ENCODE assay signal across 13 cellular contexts in genomic region chr1:151579436-151580225, GRCh38. TPM values are rescaled to one million over a fixed set of nuclear protein-coding genes. Genes with fewer than 3 reads are reported as not detected.
A peak's percentile ranks its signal among the peaks of the same experiment; 100 is the strongest.
DNase-seq lines count a peak whose midpoint lies in the region; ATAC-seq and TF ChIP-seq lines count a peak whose summit lies in the region.
"Had no signal": no experiment of that assay in that cellular context is flagged by ENCODE, and none has a peak within 500 bp of the region (broad histone marks: within the 10 kb centered on the region; RNA-seq: fewer than 3 reads in every experiment).

No MANE protein-coding gene starts in this region.

- POLR2A ChIA-PET in CD8-positive, alpha-beta T cell (lab: Charles Lee) = no interaction called here

- intact Hi-C loops in right lobe of liver (cut with DNase I) = loop anchor here in 1 of 2 donors (10.0 kb wide), 1 partner anchor 265 kb away; no protein-coding TSS in a partner anchor
- intact Hi-C loops in CD8-positive, alpha-beta T cell (cut with DNase I, micrococcal nuclease) = no loop called here

- no peaks in the 10 kb centered on the region for H3K27me3 Mint-ChIP-seq in CD8-positive, alpha-beta T cell (ENCODE audit: low read depth)
- H3K27me3 Mint-ChIP-seq: activated T-helper 17 cell treated with anti-CD3 and anti-CD28 coated beads, Interleukin-2, amount 50 U/mL, for 72 hours; stimulated activated naive CD8-positive, alpha-beta T cell treated with anti-CD3 and anti-CD28 coated beads, Interleukin-15, amount 100 ng/mL, for 72 hours had no signal

- H3K36me3 ChIP-seq in RWPE2 (ENCODE audit: low read depth) (peaks cover 86% of the 10 kb centered on the region), suprapubic skin (peaks cover 18% of the 10 kb centered on the region), right lobe of liver (peaks cover 0 to 3% (median 0%) of the 10 kb centered on the region in 4 donors)
- no peaks in the 10 kb centered on the region for H3K36me3 ChIP-seq in CD8-positive, alpha-beta T cell (ENCODE audit: insufficient read depth, low read length)
- H3K36me3 ChIP-seq: neutrophil had no signal

- H3K4me3 ChIP-seq in RWPE2 (ENCODE audit: severe bottlenecking) (no peak overlapping the region), fibroblast of the aortic adventitia (ENCODE audit: low read depth, low read length) (no peak overlapping the region), suprapubic skin (no peak overlapping the region), right lobe of liver (no peak overlapping the region)
- H3K4me3 ChIP-seq in CD8-positive, alpha-beta T cell (ENCODE audit: low read depth, low read length) = no peak overlapping the region
- H3K4me3 ChIP-seq: gastroesophageal sphincter had no signal

- H3K4me1 Mint-ChIP-seq in CD8-positive, alpha-beta T cell (ENCODE audit: low read depth) = no peaks in the 10 kb centered on the region

- 48% methylated on average over 8 of the region's 8 CpGs for WGBS in suprapubic skin
- 73% methylated on average over 7 of the region's 8 CpGs for WGBS in right lobe of liver (ENCODE audit: insufficient coverage, low coverage, low lambda C conversion rate, missing lambda C conversion rate)

- no peaks in the 10 kb centered on the region for H3K27me3 ChIP-seq in RWPE2 (ENCODE audit: insufficient read depth, poor library complexity, severe bottlenecking)
- H3K27me3 ChIP-seq in suprapubic skin = no peaks in the 10 kb centered on the region
- H3K27me3 ChIP-seq in right lobe of liver = no peaks in the 10 kb centered on the region
- no peaks in the 10 kb centered on the region for H3K27me3 ChIP-seq in CD8-positive, alpha-beta T cell (ENCODE audit: insufficient read depth, low read length)
- H3K27me3 ChIP-seq: gastroesophageal sphincter, neutrophil had no signal

- no peaks in the 10 kb centered on the region for H3K36me3 Mint-ChIP-seq in CD8-positive, alpha-beta T cell

- H3K4me1 ChIP-seq in RWPE2 (ENCODE audit: insufficient read depth, poor library complexity, severe bottlenecking) = peaks cover 28% of the 10 kb centered on the region
- peaks cover 65% of the 10 kb centered on the region for H3K4me1 ChIP-seq in suprapubic skin
- no peaks in the 10 kb centered on the region for H3K4me1 ChIP-seq in right lobe of liver
- H3K4me1 ChIP-seq in CD8-positive, alpha-beta T cell (ENCODE audit: insufficient read depth, low read length) = no peaks in the 10 kb centered on the region

- no peak overlapping the region for H3K27ac Mint-ChIP-seq in CD8-positive, alpha-beta T cell
- H3K27ac Mint-ChIP-seq: activated T-helper 17 cell treated with anti-CD3 and anti-CD28 coated beads, Interleukin-2, amount 50 U/mL, for 72 hours; stimulated activated naive CD8-positive, alpha-beta T cell treated with anti-CD3 and anti-CD28 coated beads, Interleukin-15, amount 100 ng/mL, for 72 hours had no signal

- no peak for TF ChIP-seq EP300 in suprapubic skin (IDR thresholded peaks at IDR 0.05)

- no peaks in the 10 kb centered on the region for H3K9me3 Mint-ChIP-seq in CD8-positive, alpha-beta T cell
- H3K9me3 Mint-ChIP-seq: activated T-helper 17 cell treated with anti-CD3 and anti-CD28 coated beads, Interleukin-2, amount 50 U/mL, for 72 hours; stimulated activated naive CD8-positive, alpha-beta T cell treated with anti-CD3 and anti-CD28 coated beads, Interleukin-15, amount 100 ng/mL, for 72 hours had no signal

- TF ChIP-seq CTCF in RWPE2 (IDR thresholded peaks at IDR 0.05; ENCODE audit: poor library complexity, severe bottlenecking) (no peak), fibroblast of the aortic adventitia (IDR thresholded peaks at IDR 0.05; ENCODE audit: insufficient read depth, low read length) (no peak), suprapubic skin (IDR thresholded peaks at IDR 0.05) (no peak), right lobe of liver (IDR thresholded peaks at IDR 0.05) (no peak)
- no peak for TF ChIP-seq CTCF in CD8-positive, alpha-beta T cell (IDR thresholded peaks at IDR 0.05)

- CTCF ChIA-PET in CD8-positive, alpha-beta T cell (lab: Charles Lee) = interaction anchor here (5.5 kb wide), 1 partner anchor 14 kb away, joined by 27 read pairs; no protein-coding TSS in a partner anchor

- TF ChIP-seq POLR2A in suprapubic skin (IDR thresholded peaks at IDR 0.05) (no peak), right lobe of liver (IDR thresholded peaks at IDR 0.05) (no peak)

- H3K9me3 ChIP-seq in RWPE2 (ENCODE audit: severe bottlenecking) (no peaks in the 10 kb centered on the region), suprapubic skin (no peaks in the 10 kb centered on the region), right lobe of liver (no peaks in the 10 kb centered on the region)
- no peaks in the 10 kb centered on the region for H3K9me3 ChIP-seq in CD8-positive, alpha-beta T cell (ENCODE audit: low read length)
- H3K9me3 ChIP-seq: gastroesophageal sphincter, neutrophil had no signal

- DNase-seq in activated CD4-positive, alpha-beta T cell treated with anti-CD3 and anti-CD28 coated beads for 48 hours = peak; percentile 11
- no peak for DNase-seq in activated CD4-positive, alpha-beta T cell treated with anti-CD3 and anti-CD28 coated beads, Interleukin-2, amount 50 U/mL, for 48 hours
- no peak for DNase-seq in RWPE2 (ENCODE audit: low spot score)
- DNase-seq in fibroblast of the aortic adventitia (ENCODE audit: low read depth) = peak; percentile 29
- no peak for DNase-seq in suprapubic skin (ENCODE audit: low spot score in 2 of 2)
- no peak for DNase-seq in right lobe of liver
- DNase-seq in CD8-positive, alpha-beta T cell = no peak
- DNase-seq: NK-92 treated with Interleukin-12 subunit alpha and Interleukin-12 subunit beta, amount 100 ng/mL, for 24 hours; stimulated activated naive CD8-positive, alpha-beta T cell treated with anti-CD3 and anti-CD28 coated beads, Interleukin-15, amount 100 ng/mL, for 72 hours had no signal

- H3K27ac ChIP-seq in RWPE2 (ENCODE audit: poor library complexity, severe bottlenecking) (peak overlapping the region; percentile 42), suprapubic skin (peak overlapping the region; percentile 62), right lobe of liver (no peak overlapping the region)
- no peak overlapping the region for H3K27ac ChIP-seq in CD8-positive, alpha-beta T cell (ENCODE audit: low read depth, low read length)
- H3K27ac ChIP-seq: gastroesophageal sphincter, neutrophil had no signal

- ATAC-seq in RWPE2 (ENCODE audit: low read depth) (peak; percentile 58), GM19467 (IDR thresholded peaks at IDR 0.05; ENCODE audit: unreplicated experiment) (no peak), right lobe of liver (no peak)
- no peak for ATAC-seq in CD8-positive, alpha-beta T cell
- ATAC-seq: activated T-helper 17 cell treated with anti-CD3 and anti-CD28 coated beads, Interleukin-2, amount 50 U/mL, for 72 hours; gastroesophageal sphincter; stimulated activated naive CD8-positive, alpha-beta T cell treated with anti-CD3 and anti-CD28 coated beads, Interleukin-15, amount 100 ng/mL, for 72 hours had no signal

- H3K4me3 Mint-ChIP-seq in CD8-positive, alpha-beta T cell = no peak overlapping the region
- H3K4me3 Mint-ChIP-seq: activated T-helper 17 cell treated with anti-CD3 and anti-CD28 coated beads, Interleukin-2, amount 50 U/mL, for 72 hours; stimulated activated naive CD8-positive, alpha-beta T cell treated with anti-CD3 and anti-CD28 coated beads, Interleukin-15, amount 100 ng/mL, for 72 hours had no signal

RNA-seq across cellular contexts. Expression of gene SNX27, which starts 32.2 kb away (rescaled TPM):
- total RNA-seq in fibroblast of the aortic adventitia (ENCODE audit: low replicate concordance) = 14.1 and 28.6 TPM in 2 replicates
- total RNA-seq in suprapubic skin = 10 to 100 TPM; 19.8 to 45.4 (median 29.0) TPM
- total RNA-seq in right lobe of liver = 10 to 100 TPM; 14.9 to 21.4 (median 16.9) TPM
- total RNA-seq in CD8-positive, alpha-beta T cell = 10 to 100 TPM in 1 of 2 experiments, 1 to 10 TPM in 1; 9.8 to 12.2 TPM

RNA-seq across cellular contexts. Expression of gene TUFT1, which starts 39.5 kb away (rescaled TPM):
- total RNA-seq in fibroblast of the aortic adventitia (ENCODE audit: low replicate concordance) (3.9 and 5.4 TPM in 2 replicates), suprapubic skin (100 to 1,000 TPM in 1 of 4 donors, 10 to 100 TPM in 3; 83.4 to 121 (median 91.5) TPM), right lobe of liver (1 to 10 TPM; 1.6 to 8.0 (median 3.1) TPM)
- total RNA-seq in CD8-positive, alpha-beta T cell = 1 to 10 TPM; 8.5 TPM

Comparison
In these comparisons a context has a peak if more than half of its experiments do, and no peak if none do; other contexts are left out.
1. DNase-seq: peak in activated CD4-positive, alpha-beta T cell treated with anti-CD3 and anti-CD28 coated beads for 48 hours (single experiment) and fibroblast of the aortic adventitia (single experiment); none in activated CD4-positive, alpha-beta T cell treated with anti-CD3 and anti-CD28 coated beads, Interleukin-2, amount 50 U/mL, for 48 hours (0 of 2), RWPE2 (single experiment), suprapubic skin (0 of 2), right lobe of liver (0 of 3) and CD8-positive, alpha-beta T cell (0 of 7).
2. H3K27ac ChIP-seq: peak in RWPE2 (single experiment) and suprapubic skin (single experiment); none in right lobe of liver (0 of 3) and CD8-positive, alpha-beta T cell (single experiment).
3. RNA of gene TUFT1, which starts 39.5 kb away (total RNA-seq): 83.4 to 121 TPM in suprapubic skin; 8.5 TPM in CD8-positive, alpha-beta T cell, 3.9 to 5.4 TPM in fibroblast of the aortic adventitia and 1.6 to 8.0 TPM in right lobe of liver; every median in the first group is over 4 times any median in the second.